15 cellular contexts compared by ENCODE assay signal in the genomic region with DNA sequence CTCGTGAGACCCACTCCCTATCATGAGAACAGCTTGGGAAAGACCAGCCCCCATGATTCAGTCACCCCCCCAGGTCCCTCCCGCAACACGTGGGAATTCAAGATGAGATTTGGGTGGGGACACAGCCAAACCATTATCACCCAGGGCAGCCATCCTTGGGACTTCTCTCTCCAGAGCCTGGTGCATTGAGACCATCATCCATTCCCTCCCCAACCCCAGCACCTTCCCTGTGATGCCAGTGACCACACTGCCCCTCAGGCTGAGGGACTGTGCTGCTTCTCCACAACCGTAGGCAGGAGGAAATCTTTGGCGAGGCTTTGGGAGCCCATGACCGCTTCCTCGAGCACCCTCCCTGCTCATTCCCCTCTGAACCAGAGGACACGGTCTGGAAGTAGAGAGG.
"Had no signal": no experiment of that assay in that cellular context is flagged by ENCODE, and none has a peak within 500 bp of the region (broad histone marks: within the 10 kb centered on the region; RNA-seq: fewer than 3 reads in every experiment).

No MANE protein-coding gene starts in this region.

- H3K27ac ChIP-seq: cardiac muscle cell, neural progenitor cell had no signal

- FAIRE-seq: kidney had no signal

- H3K27me3 ChIP-seq: cardiac muscle cell, left lung, neural progenitor cell, testis had no signal

- H3K9ac ChIP-seq: neural progenitor cell had no signal

- H3K9me3 ChIP-seq: left lung, testis had no signal

- H3K4me3 ChIP-seq: cardiac muscle cell, left lung, neural progenitor cell, testis had no signal

- H3K36me3 ChIP-seq: cardiac muscle cell, left lung, neural progenitor cell had no signal

- H2AFZ ChIP-seq: neural progenitor cell had no signal

- ATAC-seq: activated CD8-positive, alpha-beta memory T cell treated with anti-CD3 and anti-CD28 coated beads, Interleukin-2, amount 10 ng/mL, durations not matched to agents 7 days and 5 days; activated T-helper 17 cell treated with anti-CD3 and anti-CD28 coated beads, Interleukin-2, amount 50 U/mL, for 72 hours; naive thymus-derived CD4-positive, alpha-beta T cell; stimulated activated naive CD8-positive, alpha-beta T cell treated with anti-CD3 and anti-CD28 coated beads, Interleukin-15, amount 100 ng/mL, for 72 hours had no signal

- DNase-seq: activated CD4-positive, alpha-beta memory T cell treated with anti-CD3 and anti-CD28 coated beads, Interleukin-2, amount 10 ng/mL, durations not matched to agents 7 days and 5 days; activated CD4-positive, CD25-positive, alpha-beta regulatory T cell; activated CD8-positive, alpha-beta memory T cell treated with anti-CD3 and anti-CD28 coated beads, Interleukin-2, amount 10 ng/mL, durations not matched to agents 7 days and 5 days; activated naive CD4-positive, alpha-beta T cell; activated naive CD8-positive, alpha-beta T cell treated with anti-CD3 and anti-CD28 coated beads for 36 hours; amygdala; effector CD8-positive, alpha-beta T cell; kidney; naive thymus-derived CD4-positive, alpha-beta T cell; stimulated activated naive CD8-positive, alpha-beta T cell treated with anti-CD3 and anti-CD28 coated beads, Interleukin-15, amount 100 ng/mL, for 72 hours had no signal

- H3K4me2 ChIP-seq: neural progenitor cell had no signal
